In genomic region chr15:63122002-63122893, GRCh38 we compare ENCODE assay signal across 7 cellular contexts.
DNase-seq lines count a peak whose midpoint lies in the region; ATAC-seq and TF ChIP-seq lines count a peak whose summit lies in the region.

No MANE protein-coding gene starts in this region.

- peaks cover 5% of the 10 kb centered on the region for H3K9me3 ChIP-seq in WERI-Rb-1 (ENCODE audit: severe bottlenecking)

- in situ Hi-C loops in T47D (cut with HindIII; ENCODE audit: low pct_unique_long_range_greater_than_20kb, low sequenced_read_pairs) = no loop called here

- 0 out of 2 replicates have a peak, but pooled peaks have one; percentile 18 for TF ChIP-seq CTCF in WERI-Rb-1 (IDR thresholded peaks at IDR 0.05; ENCODE audit: low read depth, low read length)

- H3K27me3 ChIP-seq in WERI-Rb-1 (ENCODE audit: insufficient read depth, low read depth, severe bottlenecking) = no peaks in the 10 kb centered on the region

- H3K27ac ChIP-seq in WERI-Rb-1 (peak overlapping the region; percentile 48), skin epidermis (peak overlapping the region; percentile 80 to 99 (median 94))

- H3K4me3 ChIP-seq in WERI-Rb-1 (ENCODE audit: low read depth, low read length) (peak overlapping the region; percentile 95), skin epidermis (peak overlapping the region; percentile 66 to 100 (median 93))

- peaks cover 4% of the 10 kb centered on the region for H3K36me3 ChIP-seq in WERI-Rb-1

- peak; percentile 9 for DNase-seq in NCI-H1694 treated with DMSO at 0.1 percent for 48 hours (lab: John Stamatoyannopoulos, UW)
- DNase-seq in WERI-Rb-1 = peak; percentile 62
- DNase-seq in T47D (ENCODE audit: low read depth in 1 of 2, low spot score in 1 of 2) = peak; percentile 85 to 88
- peak; percentile 97 for DNase-seq in iPS-NIHi11 (ENCODE audit: low spot score)

- ATAC-seq in GM18502 (IDR thresholded peaks at IDR 0.05; ENCODE audit: poor library complexity, unreplicated experiment) (peak; percentile 76), HG02870 (IDR thresholded peaks at IDR 0.05; ENCODE audit: unreplicated experiment) (peak; percentile 84)

Comparison
In these comparisons a context has a peak if more than half of its experiments do, and no peak if none do; other contexts are left out.
1. Peak in every context shown above with its lines: DNase-seq, ATAC-seq, H3K4me3 ChIP-seq and H3K27ac ChIP-seq.
2. DNase-seq: peak in every context shown above with its lines; median percentile 97 in iPS-NIHi11; 86 in T47D; 62 in WERI-Rb-1; 9 in NCI-H1694 treated with DMSO at 0.1 percent for 48 hours.